8 cellular contexts compared by ENCODE assay signal in the genomic region with DNA sequence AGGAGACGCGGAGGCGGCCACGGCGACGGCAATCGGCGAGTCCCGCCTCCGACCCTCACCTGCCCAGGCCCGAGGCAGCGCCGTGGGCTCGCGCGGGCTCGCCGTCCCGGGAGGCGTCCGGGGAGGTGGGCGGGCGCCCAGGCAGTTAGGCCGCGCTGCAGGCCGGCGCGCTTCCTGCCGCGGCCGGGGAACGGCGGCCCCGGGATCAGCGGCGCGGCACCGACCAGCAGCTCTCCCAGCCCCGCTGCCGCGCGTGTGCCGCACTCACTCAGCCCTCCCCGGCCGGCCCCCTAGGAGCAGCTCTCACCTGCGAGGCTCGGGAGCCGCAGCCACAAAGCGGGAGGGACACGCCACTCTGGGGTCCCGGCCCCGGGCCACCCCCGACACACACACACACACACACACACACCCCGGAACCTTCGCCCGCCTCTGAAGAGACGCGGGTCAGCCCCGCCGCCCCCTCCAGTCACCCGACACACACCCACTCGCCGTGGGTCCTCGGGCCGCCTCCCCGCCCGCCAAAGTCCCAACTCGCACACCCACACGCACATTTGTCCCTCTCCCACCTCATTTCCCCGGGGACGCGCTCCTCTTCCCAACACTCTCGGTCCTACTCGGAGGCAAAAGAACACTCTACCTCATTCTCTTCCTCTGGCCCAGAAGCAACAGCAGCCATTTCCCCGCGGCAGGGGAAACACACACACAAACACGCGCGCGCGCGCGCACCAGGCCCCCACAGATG. TPM values are rescaled to one million over a fixed set of nuclear protein-coding genes. Genes with fewer than 3 reads are reported as not detected.
DNase-seq lines count a peak whose midpoint lies in the region; ATAC-seq and TF ChIP-seq lines count a peak whose summit lies in the region.

CNOT6L (minus strand) TSS at position 702 of the 742 bp plus-strand sequence; CDS start at position 642, 60 bp downstream.

- peaks cover 11% of the 10 kb centered on the region for H3K36me3 ChIP-seq in OCI-LY7 (ENCODE audit: insufficient read depth, low read length)
- H3K36me3 ChIP-seq in muscle layer of colon (ENCODE audit: insufficient read depth, low read length), result no peaks in the 10 kb centered on the region

- peaks cover 71% of the 10 kb centered on the region for H3K79me2 ChIP-seq in OCI-LY7 (ENCODE audit: insufficient read depth, low read depth, low read length)

- peak within 1 kb of the TSS; percentile 100 for H3K27ac Mint-ChIP-seq in activated T-cell treated with anti-CD3 and anti-CD28 coated beads, Interleukin-2, amount 50 U/mL, for 72 hours
- peak within 1 kb of the TSS; percentile 99 for H3K27ac Mint-ChIP-seq in stimulated activated effector memory CD8-positive, alpha-beta T cell treated with anti-CD3 and anti-CD28 coated beads, Interleukin-12 subunit alpha, Interleukin-12 subunit beta, amount 100 ng/mL, for 72 hours

- H3K4me1 Mint-ChIP-seq in activated T-cell treated with anti-CD3 and anti-CD28 coated beads, Interleukin-2, amount 50 U/mL, for 72 hours (ENCODE audit: low read depth), result peaks cover 66% of the 10 kb centered on the region
- peaks cover 41% of the 10 kb centered on the region for H3K4me1 Mint-ChIP-seq in stimulated activated effector memory CD8-positive, alpha-beta T cell treated with anti-CD3 and anti-CD28 coated beads, Interleukin-12 subunit alpha, Interleukin-12 subunit beta, amount 100 ng/mL, for 72 hours

- DNase-seq in 8988T, result peak; percentile 18
- peak; percentile 79 for DNase-seq in OCI-LY7 (ENCODE audit: low spot score)
- DNase-seq in activated T-cell treated with anti-CD3 and anti-CD28 coated beads, Interleukin-2, amount 50 U/mL, for 72 hours, result peak; percentile 74 to 85
- peak; percentile 63 to 87 for DNase-seq in stimulated activated effector memory CD8-positive, alpha-beta T cell treated with anti-CD3 and anti-CD28 coated beads, Interleukin-12 subunit alpha, Interleukin-12 subunit beta, amount 100 ng/mL, for 72 hours (ENCODE audit: low spot score in 2 of 2)

- peak within 1 kb of the TSS; percentile 92 for H3K9ac ChIP-seq in muscle layer of colon (ENCODE audit: low read length)

- TF ChIP-seq CTCF in OCI-LY7 (conservative IDR thresholded peaks at IDR 0.05; ENCODE audit: low read length), result no peak

- H3K4me2 ChIP-seq in OCI-LY7 (ENCODE audit: low read length), result peak within 1 kb of the TSS; percentile 90

- peak within 1 kb of the TSS; percentile 65; the same call in 1 of the 2 replicates for H2AFZ ChIP-seq in OCI-LY7 (ENCODE audit: low read length)

- POLR2A ChIA-PET in OCI-LY7 (lab: Charles Lee), result interaction anchor here (0.6 to 2.9 kb wide), 9 partner anchors 9 to 866 kb away, joined by 3 to 40 read pairs (median 5); partner anchors contain the start of gene MRPL1

- intact Hi-C loops in OCI-LY7 (cut with micrococcal nuclease; ENCODE audit: unreplicated experiment), result loop anchor here (1.0 to 5.0 kb wide), 2 partner anchors 43 to 958 kb away; partner anchors contain the start of genes BMP2K and MRPL1

- ATAC-seq in GM18498 (IDR thresholded peaks at IDR 0.05; ENCODE audit: unreplicated experiment) (peak; percentile 43), HG03159 (IDR thresholded peaks at IDR 0.05; ENCODE audit: unreplicated experiment) (peak; percentile 22), esophagus mucosa (peak; percentile 74)
- peak; percentile 17 to 35 for ATAC-seq in activated T-cell treated with anti-CD3 and anti-CD28 coated beads, Interleukin-2, amount 50 U/mL, for 72 hours (replicated peaks in 1 of 2)
- peak; percentile 60 for ATAC-seq in stimulated activated effector memory CD8-positive, alpha-beta T cell treated with anti-CD3 and anti-CD28 coated beads, Interleukin-12 subunit alpha, Interleukin-12 subunit beta, amount 100 ng/mL, for 72 hours

- H3K27me3 ChIP-seq in muscle layer of colon (ENCODE audit: control insufficient read depth in 1 of 2, insufficient read depth in 2 of 2, low read length in 2 of 2), result no peaks in the 10 kb centered on the region

- peak within 1 kb of the TSS; percentile 99 to 100 for H3K4me3 Mint-ChIP-seq in activated T-cell treated with anti-CD3 and anti-CD28 coated beads, Interleukin-2, amount 50 U/mL, for 72 hours
- peak within 1 kb of the TSS; percentile 99 for H3K4me3 Mint-ChIP-seq in stimulated activated effector memory CD8-positive, alpha-beta T cell treated with anti-CD3 and anti-CD28 coated beads, Interleukin-12 subunit alpha, Interleukin-12 subunit beta, amount 100 ng/mL, for 72 hours

- H3K4me3 ChIP-seq in OCI-LY7 (ENCODE audit: low read depth, low read length, poor library complexity, severe bottlenecking) (peak within 1 kb of the TSS; percentile 95), muscle layer of colon (ENCODE audit: low read depth in 1 of 2, low read length in 2 of 2) (peak within 1 kb of the TSS; percentile 91 to 99)

- CTCF ChIA-PET in OCI-LY7 (lab: Charles Lee; ENCODE audit: unreplicated experiment), result no interaction called here

- peaks cover 14 to 23% of the 10 kb centered on the region in 2 donors for H3K36me3 Mint-ChIP-seq in activated T-cell treated with anti-CD3 and anti-CD28 coated beads, Interleukin-2, amount 50 U/mL, for 72 hours (ENCODE audit: insufficient read depth in 2 of 2)
- peaks cover 57% of the 10 kb centered on the region for H3K36me3 Mint-ChIP-seq in stimulated activated effector memory CD8-positive, alpha-beta T cell treated with anti-CD3 and anti-CD28 coated beads, Interleukin-12 subunit alpha, Interleukin-12 subunit beta, amount 100 ng/mL, for 72 hours

- H3K4me1 ChIP-seq in OCI-LY7 (ENCODE audit: insufficient read depth, low read length, poor library complexity, severe bottlenecking), result peaks cover 65% of the 10 kb centered on the region
- peaks cover 29% of the 10 kb centered on the region for H3K4me1 ChIP-seq in muscle layer of colon (ENCODE audit: insufficient read depth, low read length)

- no peaks in the 10 kb centered on the region for H3K27me3 Mint-ChIP-seq in activated T-cell treated with anti-CD3 and anti-CD28 coated beads, Interleukin-2, amount 50 U/mL, for 72 hours (ENCODE audit: low read depth)

- H4K20me1 ChIP-seq in OCI-LY7 (ENCODE audit: insufficient read depth, low read length), result no peaks in the 10 kb centered on the region; the same call in 1 of the 2 replicates

- peaks cover 4% of the 10 kb centered on the region; the same call in 1 of the 2 replicates for H3K9me3 ChIP-seq in OCI-LY7 (ENCODE audit: low read length)
- H3K9me3 ChIP-seq in muscle layer of colon (ENCODE audit: low read length), result no peaks in the 10 kb centered on the region

- no peaks in the 10 kb centered on the region for H3K9me3 Mint-ChIP-seq in activated T-cell treated with anti-CD3 and anti-CD28 coated beads, Interleukin-2, amount 50 U/mL, for 72 hours
- H3K9me3 Mint-ChIP-seq in stimulated activated effector memory CD8-positive, alpha-beta T cell treated with anti-CD3 and anti-CD28 coated beads, Interleukin-12 subunit alpha, Interleukin-12 subunit beta, amount 100 ng/mL, for 72 hours, result no peaks in the 10 kb centered on the region

- no peaks in the 10 kb centered on the region for H3K9me2 ChIP-seq in OCI-LY7 (ENCODE audit: insufficient read depth, low read length)

- no TSS peak for BruUV-seq in OCI-LY7 (replicated peaks; lab: Mats Ljungman, UMichigan)

- H3K27ac ChIP-seq in OCI-LY7 (ENCODE audit: low read depth, low read length, poor library complexity, severe bottlenecking), result peak within 1 kb of the TSS; percentile 94
- H3K27ac ChIP-seq in muscle layer of colon (ENCODE audit: low read depth, low read length), result peak within 1 kb of the TSS; percentile 100

RNA-seq across cellular contexts. Expression of gene CNOT6L, which starts in this region (rescaled TPM):
- total RNA-seq in OCI-LY7 (2014; rRNA removed; shearing (Covaris generic)), result 17.3 and 21.4 TPM in 2 replicates
- total RNA-seq in OCI-LY7 (2022) (112 and 122 TPM in 2 replicates), esophagus mucosa (30.9 TPM)
- 100 to 1,000 TPM; 209 to 223 TPM for total RNA-seq in activated T-cell treated with anti-CD3 and anti-CD28 coated beads, Interleukin-2, amount 50 U/mL, for 72 hours

Comparison
In these comparisons a context has a peak if more than half of its experiments do, and no peak if none do; other contexts are left out.
1. Peak in every context shown above with its lines: DNase-seq, ATAC-seq, H3K4me3 ChIP-seq and H3K27ac ChIP-seq.
2. DNase-seq: peak in every context shown above with its lines; median percentile 80 in activated T-cell treated with anti-CD3 and anti-CD28 coated beads, Interleukin-2, amount 50 U/mL, for 72 hours; 79 in OCI-LY7; 75 in stimulated activated effector memory CD8-positive, alpha-beta T cell treated with anti-CD3 and anti-CD28 coated beads, Interleukin-12 subunit alpha, Interleukin-12 subunit beta, amount 100 ng/mL, for 72 hours; 18 in 8988T.
3. ATAC-seq: peak in every context shown above with its lines; median percentile 74 in esophagus mucosa; 60 in stimulated activated effector memory CD8-positive, alpha-beta T cell treated with anti-CD3 and anti-CD28 coated beads, Interleukin-12 subunit alpha, Interleukin-12 subunit beta, amount 100 ng/mL, for 72 hours; 43 in GM18498; 26 in activated T-cell treated with anti-CD3 and anti-CD28 coated beads, Interleukin-2, amount 50 U/mL, for 72 hours; 22 in HG03159.